17 cellular contexts compared by ENCODE assay signal in genomic region chr20:51958099-51958498, GRCh38.
DNase-seq lines count a peak whose midpoint lies in the region; ATAC-seq, FAIRE-seq and TF ChIP-seq lines count a peak whose summit lies in the region.
"Had no signal": no experiment of that assay in that cellular context is flagged by ENCODE, and none has a peak within 500 bp of the region (broad histone marks: within the 10 kb centered on the region; RNA-seq: fewer than 3 reads in every experiment).

No MANE protein-coding gene starts in this region.

- H3K27me3 ChIP-seq in SK-N-SH (ENCODE audit: insufficient read depth) (no peaks in the 10 kb centered on the region), astrocyte (ENCODE audit: insufficient read depth, low read length) (no peaks in the 10 kb centered on the region), iPS-20b (ENCODE audit: insufficient read depth, low read length) (no peaks in the 10 kb centered on the region), smooth muscle cell (ENCODE audit: low read depth) (no peaks in the 10 kb centered on the region)

- H3K27ac ChIP-seq in SK-N-SH (ENCODE audit: low read depth in 2 of 2, low read length in 1 of 2) = peak overlapping the region in 1 of 2 experiments; percentile 68; a peak in 1 of 4 replicates
- H3K27ac ChIP-seq in astrocyte (ENCODE audit: low read depth, low read length) = no peak overlapping the region
- H3K27ac ChIP-seq in iPS-20b (ENCODE audit: low read length) = peak overlapping the region; percentile 38
- peak overlapping the region; percentile 95 for H3K27ac ChIP-seq in smooth muscle cell (ENCODE audit: low read depth)
- H3K27ac ChIP-seq: 22Rv1 had no signal

- H3K4me3 Mint-ChIP-seq in astrocyte (ENCODE audit: unreplicated experiment) = no peak overlapping the region

- FAIRE-seq in astrocyte (lab: Jason Lieb, UNC) (no peak), RCC 7860 (lab: Jason Lieb, UNC) (no peak)

- H3K36me3 Mint-ChIP-seq in astrocyte (ENCODE audit: low read depth, unreplicated experiment) = no peaks in the 10 kb centered on the region
- H3K36me3 Mint-ChIP-seq: CD14-positive monocyte had no signal

- TF ChIP-seq CTCF in SK-N-SH (IDR thresholded peaks at IDR 0.05) (no peak), astrocyte (IDR thresholded peaks at IDR 0.05; ENCODE audit: insufficient read depth, low read depth, low read length) (no peak), smooth muscle cell (IDR thresholded peaks at IDR 0.05; ENCODE audit: borderline replicate concordance, insufficient read depth, poor library complexity, severe bottlenecking) (no peak)

- peaks cover 8% of the 10 kb centered on the region for H3K4me1 Mint-ChIP-seq in astrocyte (ENCODE audit: low read depth, unreplicated experiment)

- H3K9ac ChIP-seq in SK-N-SH (no peak overlapping the region), astrocyte (ENCODE audit: low read length) (no peak overlapping the region), iPS-20b (ENCODE audit: low read depth, low read length) (peak overlapping the region; percentile 9; the same call in 1 of the 2 replicates), smooth muscle cell (ENCODE audit: low read depth) (no peak overlapping the region)

- TF ChIP-seq RAD21 in SK-N-SH (IDR thresholded peaks at IDR 0.05; ENCODE audit: low read length) = no peak

- peaks cover 12 to 14% of the 10 kb centered on the region in 2 experiments; a peak in 3 of 4 replicates for H3K4me1 ChIP-seq in SK-N-SH (ENCODE audit: control insufficient read depth in 1 of 2, insufficient read depth in 2 of 2, low read depth in 1 of 2, low read length in 1 of 2)
- peaks cover 14% of the 10 kb centered on the region for H3K4me1 ChIP-seq in astrocyte (ENCODE audit: insufficient read depth, low read length)
- H3K4me1 ChIP-seq in iPS-20b (ENCODE audit: insufficient read depth, low read length) = peaks cover 43% of the 10 kb centered on the region
- H3K4me1 ChIP-seq in smooth muscle cell (ENCODE audit: low read depth) = peaks cover 46% of the 10 kb centered on the region

- H2AFZ ChIP-seq in SK-N-SH (ENCODE audit: low read depth) = peak overlapping the region; percentile 42; the same call in 1 of the 2 replicates
- no peak overlapping the region for H2AFZ ChIP-seq in astrocyte (ENCODE audit: low read depth, low read length)
- peak overlapping the region; percentile 23 for H2AFZ ChIP-seq in smooth muscle cell (ENCODE audit: low read depth)

- POLR2A ChIA-PET in SK-N-SH (lab: Yijun Ruan, JAX) = no interaction called here

- CTCF ChIA-PET in SK-N-SH (lab: Yijun Ruan, JAX) = interaction anchor here (1.8 kb wide), 1 partner anchor 158 kb away, joined by 8 read pairs; no protein-coding TSS in a partner anchor

- no peaks in the 10 kb centered on the region for H3K36me3 ChIP-seq in SK-N-SH (replicated peaks in 1 of 2; ENCODE audit: control insufficient read depth in 1 of 2, insufficient read depth in 2 of 2, low read length in 1 of 2)
- H3K36me3 ChIP-seq in astrocyte (ENCODE audit: insufficient read depth, low read length) = no peaks in the 10 kb centered on the region
- no peaks in the 10 kb centered on the region for H3K36me3 ChIP-seq in iPS-20b (ENCODE audit: insufficient read depth, low read depth, low read length)
- H3K36me3 ChIP-seq in smooth muscle cell (ENCODE audit: low read depth) = no peaks in the 10 kb centered on the region

- H3K4me2 ChIP-seq in SK-N-SH (no peak overlapping the region), astrocyte (ENCODE audit: low read length) (peak overlapping the region; percentile 49), smooth muscle cell (peak overlapping the region; percentile 76)

- DNase-seq in SK-N-SH = no peak
- no peak for DNase-seq in astrocyte (ENCODE audit: low read depth)
- no peak for DNase-seq in smooth muscle cell (lab: John Stamatoyannopoulos, UW; ENCODE audit: unreplicated experiment)
- no peak for DNase-seq in RCC 7860 (ENCODE audit: low spot score)
- DNase-seq in NCI-H1694 treated with DMSO at 0.1 percent for 48 hours (lab: John Stamatoyannopoulos, UW) = no peak
- DNase-seq: GOT3; NCI-H1048; NCI-H2107; NCI-H526 treated with DMSO at 0.1 percent for 48 hours; NK-92 treated with Interleukin-12 subunit alpha and Interleukin-12 subunit beta, amount 100 ng/mL, for 24 hours had no signal

- H3K27me3 Mint-ChIP-seq in astrocyte (ENCODE audit: low read depth, unreplicated experiment) = no peaks in the 10 kb centered on the region

- TF ChIP-seq EP300 in SK-N-SH (IDR thresholded peaks at IDR 0.05; ENCODE audit: borderline replicate concordance in 1 of 2, low read depth in 1 of 2, low read length in 1 of 2) = no peak

- no peaks in the 10 kb centered on the region for H3K79me2 ChIP-seq in SK-N-SH (ENCODE audit: insufficient read depth)
- H3K79me2 ChIP-seq in astrocyte (ENCODE audit: insufficient read depth, low read length) = no peaks in the 10 kb centered on the region
- H3K79me2 ChIP-seq in smooth muscle cell (ENCODE audit: low read depth) = no peaks in the 10 kb centered on the region

- H4K20me1 ChIP-seq in SK-N-SH (ENCODE audit: insufficient read depth) = no peaks in the 10 kb centered on the region
- H4K20me1 ChIP-seq in astrocyte (ENCODE audit: insufficient read depth, low read length) = no peaks in the 10 kb centered on the region
- no peaks in the 10 kb centered on the region for H4K20me1 ChIP-seq in smooth muscle cell (ENCODE audit: low read depth)

- H3K9me2 ChIP-seq in SK-N-SH = no peaks in the 10 kb centered on the region

- H3F3A ChIP-seq in SK-N-SH (replicated peaks; ENCODE audit: insufficient read depth) (no peaks in the 10 kb centered on the region), smooth muscle cell (ENCODE audit: low read depth) (peaks cover 23% of the 10 kb centered on the region)

- H3K9me3 Mint-ChIP-seq in astrocyte (ENCODE audit: unreplicated experiment) = no peaks in the 10 kb centered on the region
- H3K9me3 Mint-ChIP-seq: CD14-positive monocyte had no signal

- H3K27ac Mint-ChIP-seq in astrocyte (ENCODE audit: unreplicated experiment) = no peak overlapping the region
- H3K27ac Mint-ChIP-seq: CD14-positive monocyte had no signal

- H3K9me3 ChIP-seq in SK-N-SH = no peaks in the 10 kb centered on the region
- H3K9me3 ChIP-seq in astrocyte (ENCODE audit: insufficient read depth, low read depth, low read length) = no peaks in the 10 kb centered on the region
- H3K9me3 ChIP-seq in iPS-20b (ENCODE audit: insufficient read depth, low read depth, low read length) = no peaks in the 10 kb centered on the region
- H3K9me3 ChIP-seq in smooth muscle cell (replicated peaks; ENCODE audit: low read depth) = no peaks in the 10 kb centered on the region
- H3K9me3 ChIP-seq: Caco-2 had no signal

- 90% methylated on average over 4 of the region's 4 CpGs for WGBS in SK-N-SH (ENCODE audit: low lambda C conversion rate)
- 55% methylated on average over 4 of the region's 4 CpGs for WGBS in smooth muscle cell (ENCODE audit: low lambda C conversion rate)

- no peak for ATAC-seq in SK-N-SH treated with all-trans-retinoic acid at 6 μM for 48 hours
- ATAC-seq in GM18861 (IDR thresholded peaks at IDR 0.05; ENCODE audit: unreplicated experiment) = no peak
- ATAC-seq: Right ventricle myocardium inferior had no signal

- H3K4me3 ChIP-seq in SK-N-SH (ENCODE audit: low read depth in 2 of 2, low read length in 1 of 2) = no peak overlapping the region
- no peak overlapping the region for H3K4me3 ChIP-seq in astrocyte (ENCODE audit: insufficient read depth, low read depth, low read length)
- H3K4me3 ChIP-seq in iPS-20b (ENCODE audit: low read length) = peak overlapping the region; percentile 45; the same call in 1 of the 2 replicates
- peak overlapping the region; percentile 17 for H3K4me3 ChIP-seq in smooth muscle cell

TF ChIP-seq in SK-N-SH, 30 proteins besides CTCF, POLR2A, EP300 and RAD21:
- TF ChIP-seq SIN3A (IDR thresholded peaks at IDR 0.05; ENCODE audit: borderline replicate concordance, low read depth, low read length) (no peak), POLR2AphosphoS5 (IDR thresholded peaks at IDR 0.05; ENCODE audit: low read depth, low read length) (no peak), EZH2phosphoT487 (IDR thresholded peaks at IDR 0.05; ENCODE audit: borderline replicate concordance, low read depth) (no peak)
TF ChIP-seq in SK-N-SH: peak in this region for 0.

TF ChIP-seq in SK-N-SH treated with all-trans-retinoic acid at 6 μM for 48 hours, 23 proteins besides CTCF, POLR2A, EP300 and RAD21 (continues in another document):
- TF ChIP-seq ZC3H10 (CRISPR knock-in tag; IDR thresholded peaks at IDR 0.05) (no peak), BACH2 (CRISPR knock-in tag; IDR thresholded peaks at IDR 0.05; ENCODE audit: borderline replicate concordance) (no peak), ESRRG (CRISPR knock-in tag; IDR thresholded peaks at IDR 0.05) (no peak), OSR1 (CRISPR knock-in tag; IDR thresholded peaks at IDR 0.05) (no peak), POU6F1 (CRISPR knock-in tag; IDR thresholded peaks at IDR 0.05; ENCODE audit: borderline replicate concordance, low read depth) (no peak), CSRNP3 (CRISPR knock-in tag; IDR thresholded peaks at IDR 0.05) (no peak), SNAI2 (CRISPR knock-in tag; IDR thresholded peaks at IDR 0.05) (no peak), TOX (CRISPR knock-in tag; IDR thresholded peaks at IDR 0.05; ENCODE audit: borderline replicate concordance) (no peak)

Comparison
In these comparisons a context has a peak if more than half of its experiments do, and no peak if none do; other contexts are left out.
1. H3K4me3 ChIP-seq: peak in iPS-20b (single experiment) and smooth muscle cell (single experiment); none in SK-N-SH (0 of 2) and astrocyte (single experiment).